In the genomic region with DNA sequence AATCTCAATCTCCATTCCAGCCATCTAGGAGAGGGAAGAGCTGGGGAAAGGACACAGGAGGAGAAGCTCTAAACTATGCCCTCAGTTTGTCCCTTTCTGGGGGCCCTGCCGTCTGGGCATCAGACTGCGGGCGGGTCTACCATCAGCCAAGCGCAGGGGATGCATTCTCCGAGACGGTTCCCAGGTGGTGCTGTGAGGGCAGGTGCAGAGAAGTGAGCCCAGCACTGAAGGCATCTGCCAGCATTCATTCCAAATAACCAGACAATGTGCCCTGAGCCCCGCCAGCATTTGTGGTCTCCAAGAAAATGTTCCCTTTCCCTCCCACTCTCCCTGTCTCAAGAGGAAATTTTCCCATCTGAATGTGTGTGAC, we compare ENCODE assay signal across 29 cellular contexts.
A peak's percentile ranks its signal among the peaks of the same experiment; 100 is the strongest.
DNase-seq lines count a peak whose midpoint lies in the region; ATAC-seq, FAIRE-seq and TF ChIP-seq lines count a peak whose summit lies in the region.
"Had no signal": no experiment of that assay in that cellular context is flagged by ENCODE, and none has a peak within 500 bp of the region (broad histone marks: within the 10 kb centered on the region; RNA-seq: fewer than 3 reads in every experiment).

No MANE protein-coding gene starts in this region.

- H3K27me3 ChIP-seq in H1 (replicated peaks in 1 of 4; ENCODE audit: control insufficient read depth in 3 of 4, extremely low read depth in 1 of 4, insufficient read depth in 3 of 4, low read length in 3 of 4): no peaks in the 10 kb centered on the region
- no peaks in the 10 kb centered on the region for H3K27me3 ChIP-seq in psoas muscle (ENCODE audit: insufficient read depth in 3 of 3, low read length in 2 of 3)
- H3K27me3 ChIP-seq: BE2C, stomach, thyroid gland had no signal

- no peak overlapping the region for H3K9ac ChIP-seq in H1 (replicated peaks in 1 of 4; ENCODE audit: extremely low read depth in 1 of 4, low read depth in 3 of 4, low read length in 3 of 4)

- H3K4me2 ChIP-seq in H1 (ENCODE audit: insufficient read depth in 1 of 2, low read depth in 2 of 2, low read length in 2 of 2): no peak overlapping the region

- H2BK20ac ChIP-seq in H1 (ENCODE audit: low read length): no peak overlapping the region

- H2AK5ac ChIP-seq in H1 (ENCODE audit: low read depth, low read length): no peak overlapping the region

- H4K5ac ChIP-seq in H1 (ENCODE audit: insufficient read length, low read depth, low read length): no peak overlapping the region

- POLR2A ChIA-PET in H1 (lab: Charles Lee; ENCODE audit: partially characterized antibody): no interaction called here

- no peak for FAIRE-seq in H1 (lab: Jason Lieb, UNC)
- FAIRE-seq: islet of Langerhans, RCC 7860 had no signal

- TF ChIP-seq EP300 in Ishikawa (IDR thresholded peaks at IDR 0.05; ENCODE audit: borderline replicate concordance) (no peak), H1 (IDR thresholded peaks at IDR 0.05; ENCODE audit: borderline replicate concordance in 1 of 2, low read depth in 2 of 2, low read length in 2 of 2) (no peak)

- no peaks in the 10 kb centered on the region for H3K23me2 ChIP-seq in H1 (ENCODE audit: low read depth, low read length)

- no peak overlapping the region for H3K4me3 ChIP-seq in H1 (ENCODE audit: extremely low read depth in 1 of 4, insufficient read depth in 2 of 4, low read depth in 3 of 4, low read length in 4 of 4)
- H3K4me3 ChIP-seq in psoas muscle: no peak overlapping the region
- H3K4me3 ChIP-seq: left ventricle myocardium inferior, stomach, thyroid gland had no signal

- H3K4me1 Mint-ChIP-seq in type B pancreatic cell (ENCODE audit: unreplicated experiment): peaks cover 30% of the 10 kb centered on the region

- intact Hi-C loops in psoas muscle (cut with DNase I): no loop called here

- H3K4me3 Mint-ChIP-seq in type B pancreatic cell: no peak overlapping the region
- H3K4me3 Mint-ChIP-seq: activated T-cell treated with anti-CD3 and anti-CD28 coated beads, Interleukin-2, amount 50 U/mL, for 24 hours had no signal

- CTCF ChIA-PET in H1 (lab: Charles Lee; ENCODE audit: partially characterized antibody): interaction anchor here (0.6 to 2.3 kb wide), 21 partner anchors 9 to 513 kb away, joined by 3 to 10 read pairs (median 4); a partner anchor contains a TSS

- no peak overlapping the region for H3K27ac Mint-ChIP-seq in type B pancreatic cell
- H3K27ac Mint-ChIP-seq: activated T-cell treated with anti-CD3 and anti-CD28 coated beads, Interleukin-2, amount 50 U/mL, for 24 hours; progenitor cell of endocrine pancreas had no signal

- no peak overlapping the region for H3K56ac ChIP-seq in H1 (replicated peaks; ENCODE audit: insufficient read length, low read depth, low read length)

- no peaks in the 10 kb centered on the region; a peak in 3 of 7 replicates for H3K4me1 ChIP-seq in H1 (replicated peaks in 1 of 4; ENCODE audit: control insufficient read depth in 3 of 4, insufficient read depth in 4 of 4, low read length in 3 of 4)
- peaks cover 13% of the 10 kb centered on the region for H3K4me1 ChIP-seq in psoas muscle

- H3K79me2 ChIP-seq in H1 (ENCODE audit: control insufficient read depth in 1 of 2, insufficient read depth in 2 of 2, low read length in 2 of 2): no peaks in the 10 kb centered on the region

- H2BK15ac ChIP-seq in H1 (ENCODE audit: low read length): no peak overlapping the region

- no peak overlapping the region for H2AFZ ChIP-seq in H1 (ENCODE audit: low read length)

- H3K9me3 Mint-ChIP-seq in type B pancreatic cell: peaks cover 6% of the 10 kb centered on the region
- H3K9me3 Mint-ChIP-seq: activated T-cell treated with anti-CD3 and anti-CD28 coated beads, Interleukin-2, amount 50 U/mL, for 24 hours had no signal

- H3K27ac ChIP-seq in H1 (ENCODE audit: low read depth, low read length) (no peak overlapping the region), psoas muscle (no peak overlapping the region)
- H3K27ac ChIP-seq: left ventricle myocardium inferior, stomach, thyroid gland had no signal

- WGBS in H1 (ENCODE audit: extremely low coverage in 1 of 2, insufficient coverage in 1 of 2, insufficient read length in 1 of 2, insufficient replicate concordance in 2 of 2, low coverage in 1 of 2, low lambda C conversion rate in 2 of 2, missing lambda C conversion rate in 1 of 2), 2 experiments: 87% methylated on average over 7 of the region's 7 CpGs; no CpG with 5 or more reads in 1 of the 2 experiments
- WGBS in psoas muscle, 3 donors: 73 to 81% (median 78%) methylated on average over 7 of the region's 7 CpGs

- ATAC-seq in psoas muscle: no peak
- ATAC-seq: esophagus mucosa, sciatic nerve had no signal

- H2BK5ac ChIP-seq in H1 (ENCODE audit: low read depth, low read length): no peak overlapping the region

- no peak overlapping the region for H4K8ac ChIP-seq in H1 (ENCODE audit: extremely low read depth, insufficient read depth, low read length)

- no peak overlapping the region for H4K91ac ChIP-seq in H1 (replicated peaks; ENCODE audit: insufficient read length, low read length)

- H3K9me3 ChIP-seq in H1 (ENCODE audit: insufficient read depth in 2 of 2, low read depth in 1 of 2, low read length in 1 of 2): peaks cover 4 to 7% of the 10 kb centered on the region in 2 experiments; a peak in 3 of 4 replicates
- no peaks in the 10 kb centered on the region for H3K9me3 ChIP-seq in psoas muscle
- H3K9me3 ChIP-seq: BE2C, left ventricle myocardium inferior, stomach, thyroid gland had no signal

- no peak for TF ChIP-seq POLR2A in H1 (IDR thresholded peaks at IDR 0.05; ENCODE audit: control extremely low read depth in 1 of 2, low read depth in 2 of 2, low read length in 2 of 2)

- no peak overlapping the region for H3K4ac ChIP-seq in H1 (replicated peaks; ENCODE audit: insufficient read length, low read depth, low read length)

- no peak overlapping the region for H2BK120ac ChIP-seq in H1 (replicated peaks; ENCODE audit: low read depth, low read length)

- H3K18ac ChIP-seq in H1 (ENCODE audit: extremely low read depth, low read length): no peak overlapping the region

- H3K36me3 Mint-ChIP-seq in type B pancreatic cell: no peaks in the 10 kb centered on the region

- H4K20me1 ChIP-seq in H1 (replicated peaks in 1 of 2; ENCODE audit: control insufficient read depth in 1 of 2, insufficient read depth in 2 of 2, low read length in 2 of 2): no peaks in the 10 kb centered on the region

- no peak overlapping the region for H3K14ac ChIP-seq in H1 (ENCODE audit: insufficient read length)

- H2BK12ac ChIP-seq in H1 (ENCODE audit: low read depth, low read length): no peak overlapping the region

- no peak overlapping the region for H3K23ac ChIP-seq in H1 (ENCODE audit: insufficient read length)

- DNase-seq in activated CD8-positive, alpha-beta memory T cell treated with anti-CD3 and anti-CD28 coated beads for 24 hours: peak; percentile 21
- no peak for DNase-seq in activated CD8-positive, alpha-beta memory T cell treated with anti-CD3 and anti-CD28 coated beads, Interleukin-2, amount 50 U/mL, for 4 hours
- DNase-seq in H1 (ENCODE audit: low read depth in 1 of 2, low spot score in 2 of 2) (peak in 1 of 2 experiments; percentile 54), type B pancreatic cell (ENCODE audit: extremely low spot score, unreplicated experiment) (peak; percentile 50), psoas muscle (no peak), occipital lobe (lab: John Stamatoyannopoulos, UW) (no peak)
- no peak for DNase-seq in NK-92 treated with Interleukin-12 subunit alpha and Interleukin-12 subunit beta, amount 100 ng/mL, for 24 hours (lab: John Stamatoyannopoulos, UW)
- DNase-seq: activated CD4-positive, alpha-beta T cell treated with anti-CD3 and anti-CD28 coated beads for 48 hours; activated T-cell treated with anti-CD3 and anti-CD28 coated beads, Interleukin-2, amount 50 U/mL, for 24 hours; BE2C; central memory CD4-positive, alpha-beta T cell; COR-L47; DND-41; GF-D8; glutamatergic neuron; left ventricle myocardium inferior; NCI-H187; NCI-H524 treated with DMSO at 0.1 percent for 48 hours; SIG-M5; stimulated activated CD4-positive, alpha-beta T cell treated with anti-CD3 and anti-CD28 coated beads, Interleukin-12 subunit alpha, Interleukin-12 subunit beta, amount 100 ng/mL, for 4 hours; stimulated activated CD4-positive, alpha-beta T cell treated with anti-CD3 and anti-CD28 coated beads, Interleukin-2, amount 100 ng/mL, for 48 hours; stomach; thyroid gland had no signal

- TF ChIP-seq RAD21 in Ishikawa (IDR thresholded peaks at IDR 0.05; ENCODE audit: low read depth) (0 out of 2 replicates have a peak, but pooled peaks have one; percentile 12), H1 (IDR thresholded peaks at IDR 0.05 in 1 of 2, conservative IDR thresholded peaks at IDR 0.05 in 1 of 2; ENCODE audit: low read depth in 2 of 2, low read length in 2 of 2) (peak; percentile 45 to 61)

- H3K36me3 ChIP-seq in H1 (ENCODE audit: control insufficient read depth in 2 of 4, insufficient read depth in 4 of 4, low read length in 3 of 4) (no peaks in the 10 kb centered on the region), psoas muscle (ENCODE audit: insufficient read depth in 1 of 2, low read depth in 1 of 2) (no peaks in the 10 kb centered on the region)
- H3K36me3 ChIP-seq: BE2C, left ventricle myocardium inferior, stomach, thyroid gland had no signal

- peaks cover 16% of the 10 kb centered on the region for H3K27me3 Mint-ChIP-seq in type B pancreatic cell

- TF ChIP-seq CTCF in H1 (IDR thresholded peaks at IDR 0.05; ENCODE audit: control extremely low read depth in 1 of 3, insufficient read depth in 1 of 3, low read depth in 1 of 3, low read length in 3 of 3) (peak; percentile 34 to 52 (median 42); a peak in 3 of 4 replicates), type B pancreatic cell (conservative IDR thresholded peaks at IDR 0.05) (no peak), psoas muscle (IDR thresholded peaks at IDR 0.05) (no peak)

- no peaks in the 10 kb centered on the region for H3K79me1 ChIP-seq in H1 (ENCODE audit: low read depth, low read length)

TF ChIP-seq in Ishikawa, 13 proteins besides CTCF, POLR2A, EP300 and RAD21 (continues in another document):
- TF ChIP-seq EGR1 (IDR thresholded peaks at IDR 0.05) (no peak), CREB1 (IDR thresholded peaks at IDR 0.05; ENCODE audit: low read depth) (no peak), TAF1 (IDR thresholded peaks at IDR 0.05; ENCODE audit: low read depth) (no peak), TCF12 (IDR thresholded peaks at IDR 0.05; ENCODE audit: low read depth) (no peak)

TF ChIP-seq in H1, 55 proteins besides CTCF, POLR2A, EP300 and RAD21:
- TF ChIP-seq TEAD4 (IDR thresholded peaks at IDR 0.05; ENCODE audit: low read depth, low read length) (0 out of 2 replicates have a peak, but pooled peaks have one; percentile 5), TBP (IDR thresholded peaks at IDR 0.05; ENCODE audit: low read depth, low read length) (no peak)

Comparison
In these comparisons a context has a peak if more than half of its experiments do, and no peak if none do; other contexts are left out.
1. DNase-seq: peak in activated CD8-positive, alpha-beta memory T cell treated with anti-CD3 and anti-CD28 coated beads for 24 hours (single experiment) and type B pancreatic cell (single experiment); none in activated CD8-positive, alpha-beta memory T cell treated with anti-CD3 and anti-CD28 coated beads, Interleukin-2, amount 50 U/mL, for 4 hours (single experiment), psoas muscle (0 of 2), NK-92 treated with Interleukin-12 subunit alpha and Interleukin-12 subunit beta, amount 100 ng/mL, for 24 hours (single experiment) and occipital lobe (single experiment).
2. CTCF ChIP-seq: peak in H1 (3 of 3); none in type B pancreatic cell (single experiment) and psoas muscle (single experiment).